Comparison of ENCODE assay signal across 8 cellular contexts in the genomic region with DNA sequence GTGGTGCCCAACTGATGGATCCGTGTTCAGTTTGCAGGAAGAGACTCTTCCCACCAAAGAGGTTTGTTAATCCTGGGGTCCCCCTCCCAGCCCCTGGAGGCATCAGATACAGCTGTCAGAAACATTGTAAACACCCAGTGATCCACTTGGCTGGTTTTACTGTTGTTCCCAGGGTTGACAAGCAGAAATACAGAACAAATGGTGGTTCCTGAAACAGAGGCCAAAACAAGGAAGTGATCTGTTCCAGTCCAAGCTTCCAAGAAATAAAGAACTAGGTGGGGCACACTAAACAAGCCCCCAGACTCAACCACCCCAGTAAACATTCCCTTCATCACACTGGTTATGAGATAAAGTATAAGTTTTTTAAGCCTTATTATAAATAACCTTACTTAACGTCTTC. TPM values are rescaled to one million over a fixed set of nuclear protein-coding genes. Genes with fewer than 3 reads are reported as not detected.
A peak's percentile ranks its signal among the peaks of the same experiment; 100 is the strongest.
DNase-seq lines count a peak whose midpoint lies in the region; ATAC-seq and TF ChIP-seq lines count a peak whose summit lies in the region.

No MANE protein-coding gene starts in this region.

- no peak overlapping the region for H2BK15ac ChIP-seq in IMR-90 (ENCODE audit: low read depth, low read length)

- BruUV-seq in IMR-90 (replicated peaks; lab: Mats Ljungman, UMichigan) (no TSS peak), mammary epithelial cell (replicated peaks; lab: Mats Ljungman, UMichigan) (no TSS peak)

- peak overlapping the region; percentile 53 to 83 (median 72) for H3K4me3 ChIP-seq in BLaER1 treated with 17β-estradiol and CSF1 and Interleukin-3, amounts not matched to agents 10 nM and 100 nM
- H3K4me3 ChIP-seq in IMR-90 (ENCODE audit: insufficient read depth, low read depth, low read length): no peak overlapping the region
- peak overlapping the region in 2 of 3 experiments; percentile 48 to 68 for H3K4me3 ChIP-seq in mammary epithelial cell (replicated peaks in 1 of 3; ENCODE audit: insufficient read depth in 1 of 3, low read depth in 2 of 3, low read length in 3 of 3)
- H3K4me3 ChIP-seq in tibial nerve: peak overlapping the region in 2 of 4 donors; percentile 65 to 73

- TF ChIP-seq EP300 in tibial nerve (IDR thresholded peaks at IDR 0.05): no peak

- WGBS in IMR-90 (ENCODE audit: extremely low coverage in 2 of 2, insufficient read length in 1 of 2), 2 experiments: no CpG with 5 or more reads among the region's 2 CpGs
- 0% methylated on average over 2 of the region's 2 CpGs for WGBS in mammary epithelial cell (ENCODE audit: low coverage, missing lambda C conversion rate)
- 27 to 34% methylated on average over 2 of the region's 2 CpGs for WGBS in tibial nerve, 2 donors

- POLR2A ChIA-PET in IMR-90 (lab: Charles Lee; ENCODE audit: unreplicated experiment): no interaction called here

- TF ChIP-seq RAD21 in IMR-90 (IDR thresholded peaks at IDR 0.05; ENCODE audit: low read length): no peak

- no peak overlapping the region for H3K18ac ChIP-seq in IMR-90 (ENCODE audit: low read depth, low read length)

- no peak for DNase-seq in IMR-90
- DNase-seq in mammary epithelial cell: no peak
- no peak for DNase-seq in nephron progenitor cell
- DNase-seq in activated gamma-delta T cell treated with Interleukin-2 at 50 U/mL for 16 hours: no peak
- no peak for DNase-seq in tibial nerve (ENCODE audit: low spot score in 2 of 2)
- DNase-seq in NCI-H2171 treated with DMSO at 0.1 percent for 48 hours (lab: John Stamatoyannopoulos, UW): no peak

- peak overlapping the region; percentile 42 to 79 (median 72) for H3K4me2 ChIP-seq in BLaER1 treated with 17β-estradiol and CSF1 and Interleukin-3, amounts not matched to agents 10 nM and 100 nM
- H3K4me2 ChIP-seq in IMR-90 (ENCODE audit: low read depth, low read length) (peak overlapping the region; percentile 80), mammary epithelial cell (ENCODE audit: insufficient read depth, low read depth, low read length) (peak overlapping the region; percentile 57)

- peaks cover 19 to 35% (median 29%) of the 10 kb centered on the region in 11 experiments for H3K9me3 ChIP-seq in BLaER1 treated with 17β-estradiol and CSF1 and Interleukin-3, amounts not matched to agents 10 nM and 100 nM (replicated peaks in 1 of 11)
- H3K9me3 ChIP-seq in IMR-90 (ENCODE audit: control insufficient read depth, insufficient read depth, low read length) (no peaks in the 10 kb centered on the region), mammary epithelial cell (replicated peaks; ENCODE audit: insufficient read depth, low read length) (peaks cover under 1% of the 10 kb centered on the region), tibial nerve (no peaks in the 10 kb centered on the region)

- peaks cover 6 to 68% (median 44%) of the 10 kb centered on the region in 11 experiments; a peak in 19 of 22 replicates for H3K27me3 ChIP-seq in BLaER1 treated with 17β-estradiol and CSF1 and Interleukin-3, amounts not matched to agents 10 nM and 100 nM
- H3K27me3 ChIP-seq in IMR-90 (ENCODE audit: control insufficient read depth, insufficient read depth, low read length) (no peaks in the 10 kb centered on the region), mammary epithelial cell (ENCODE audit: insufficient read depth, low read length) (no peaks in the 10 kb centered on the region), tibial nerve (no peaks in the 10 kb centered on the region)

- H4K91ac ChIP-seq in IMR-90 (ENCODE audit: insufficient read depth, low read depth, low read length): no peak overlapping the region

- H2AK5ac ChIP-seq in IMR-90 (ENCODE audit: low read depth, low read length): no peak overlapping the region

- H3K56ac ChIP-seq in IMR-90 (ENCODE audit: extremely low read depth, insufficient read depth, low read length): no peak overlapping the region

- CTCF ChIA-PET in IMR-90 (lab: Yijun Ruan, JAX): no interaction called here
- CTCF ChIA-PET in mammary epithelial cell (lab: Charles Lee; ENCODE audit: low non-redundant PET): no interaction called here

- H2AFZ ChIP-seq in IMR-90 (replicated peaks; ENCODE audit: low read length, poor library complexity) (no peak overlapping the region), mammary epithelial cell (ENCODE audit: low read depth, low read length) (no peak overlapping the region)

- peak overlapping the region; percentile 53 for H2BK5ac ChIP-seq in IMR-90 (ENCODE audit: low read depth, low read length, poor library complexity, severe bottlenecking)

- ATAC-seq in IMR-90 (ENCODE audit: low read depth): no peak
- no peak for ATAC-seq in HG03342 (IDR thresholded peaks at IDR 0.05; ENCODE audit: unreplicated experiment)

- H3K27ac ChIP-seq in BLaER1 treated with 17β-estradiol and CSF1 and Interleukin-3, amounts not matched to agents 10 nM and 100 nM: peak overlapping the region in 9 of 11 experiments; percentile 13 to 94 (median 91); a peak in 17 of 22 replicates
- H3K27ac ChIP-seq in IMR-90 (ENCODE audit: insufficient read depth, low read length): 0 out of 2 replicates have a peak overlapping the region, but pooled peaks have one; percentile 4
- H3K27ac ChIP-seq in mammary epithelial cell (ENCODE audit: insufficient read depth, low read depth, low read length): peak overlapping the region; percentile 7
- H3K27ac ChIP-seq in tibial nerve: peak overlapping the region in 2 of 4 donors; percentile 85 to 94

- TF ChIP-seq CTCF in IMR-90 (conservative IDR thresholded peaks at IDR 0.05; ENCODE audit: low read depth, low read length) (no peak), mammary epithelial cell (conservative IDR thresholded peaks at IDR 0.05 in 1 of 2, IDR thresholded peaks at IDR 0.05 in 1 of 2; ENCODE audit: extremely low read depth in 1 of 2, insufficient read depth in 1 of 2, low read depth in 1 of 2, low read length in 2 of 2) (no peak), nephron progenitor cell (IDR thresholded peaks at IDR 0.05) (no peak), tibial nerve (IDR thresholded peaks at IDR 0.05) (no peak)

- no peak overlapping the region for H2BK120ac ChIP-seq in IMR-90 (ENCODE audit: low read depth, low read length)

- no peak overlapping the region for H3K23ac ChIP-seq in IMR-90 (ENCODE audit: low read depth, low read length)

- intact Hi-C loops in IMR-90 (cut with micrococcal nuclease): no loop called here
- intact Hi-C loops in mammary epithelial cell (cut with micrococcal nuclease): no loop called here

- H4K20me1 ChIP-seq in BLaER1 treated with 17β-estradiol and CSF1 and Interleukin-3, amounts not matched to agents 10 nM and 100 nM: no peaks in the 10 kb centered on the region
- H4K20me1 ChIP-seq in IMR-90 (ENCODE audit: insufficient read depth, low read length) (no peaks in the 10 kb centered on the region), mammary epithelial cell (ENCODE audit: insufficient read depth, low read length) (no peaks in the 10 kb centered on the region)

- H3K79me2 ChIP-seq in mammary epithelial cell (ENCODE audit: insufficient read depth, low read length): peaks cover 35% of the 10 kb centered on the region

- H3K9me1 ChIP-seq in IMR-90 (ENCODE audit: insufficient read depth, low read length): no peaks in the 10 kb centered on the region

- peaks cover 41% of the 10 kb centered on the region for H3K36me3 Mint-ChIP-seq in nephron progenitor cell (ENCODE audit: low read depth)

- no peak overlapping the region for H4K8ac ChIP-seq in IMR-90 (ENCODE audit: low read depth in 2 of 2, low read length in 2 of 2)

- no peak overlapping the region for H3K4ac ChIP-seq in IMR-90 (ENCODE audit: low read depth, low read length)

- no peak overlapping the region for H3K14ac ChIP-seq in IMR-90 (replicated peaks; ENCODE audit: low read depth, low read length)

- H3K79me1 ChIP-seq in IMR-90 (ENCODE audit: low read depth in 1 of 2, low read length in 2 of 2): no peaks in the 10 kb centered on the region

- H2AK9ac ChIP-seq in IMR-90 (replicated peaks; ENCODE audit: low read depth, low read length, poor library complexity): no peak overlapping the region

- H3K36me3 ChIP-seq in BLaER1 treated with 17β-estradiol and CSF1 and Interleukin-3, amounts not matched to agents 10 nM and 100 nM: peaks cover 0 to 6% (median 0%) of the 10 kb centered on the region in 11 experiments; a peak in 3 of 22 replicates
- no peaks in the 10 kb centered on the region for H3K36me3 ChIP-seq in IMR-90 (ENCODE audit: control insufficient read depth, insufficient read depth, low read length)
- H3K36me3 ChIP-seq in mammary epithelial cell (ENCODE audit: insufficient read depth, low read length): no peaks in the 10 kb centered on the region
- H3K36me3 ChIP-seq in tibial nerve: no peaks in the 10 kb centered on the region

- H3K27me3 Mint-ChIP-seq in nephron progenitor cell (ENCODE audit: low read depth, poor library complexity): no peaks in the 10 kb centered on the region

- TF ChIP-seq POLR2A in IMR-90 (IDR thresholded peaks at IDR 0.05; ENCODE audit: low read depth, low read length) (no peak), tibial nerve (IDR thresholded peaks at IDR 0.05) (no peak)

- H4K5ac ChIP-seq in IMR-90 (ENCODE audit: low read depth, low read length): no peak overlapping the region

- peaks cover 0 to 7% (median 5%) of the 10 kb centered on the region in 10 experiments; a peak in 12 of 20 replicates for H3K4me1 ChIP-seq in BLaER1 treated with 17β-estradiol and CSF1 and Interleukin-3, amounts not matched to agents 10 nM and 100 nM
- H3K4me1 ChIP-seq in IMR-90 (ENCODE audit: control insufficient read depth, insufficient read depth, low read length): no peaks in the 10 kb centered on the region
- no peaks in the 10 kb centered on the region for H3K4me1 ChIP-seq in mammary epithelial cell (ENCODE audit: insufficient read depth, low read length)
- H3K4me1 ChIP-seq in tibial nerve: peaks cover 0 to 4% (median 0%) of the 10 kb centered on the region in 4 donors

- H3K9me3 Mint-ChIP-seq in nephron progenitor cell: peaks cover 58% of the 10 kb centered on the region

- peak overlapping the region; percentile 22 for H3K27ac Mint-ChIP-seq in nephron progenitor cell

- no peak overlapping the region for H2BK20ac ChIP-seq in IMR-90 (ENCODE audit: low read depth, low read length)

- H3K4me3 Mint-ChIP-seq in nephron progenitor cell: peak overlapping the region; percentile 92

- dilution Hi-C loops in IMR-90 (cut with HindIII; ENCODE audit: low sequenced_read_pairs, unreplicated experiment): no loop called here
- dilution Hi-C loops in mammary epithelial cell (cut with HindIII; ENCODE audit: low sequenced_read_pairs): no loop called here

- peaks cover 9% of the 10 kb centered on the region for H3K4me1 Mint-ChIP-seq in nephron progenitor cell

- H3K9ac ChIP-seq in BLaER1 treated with 17β-estradiol and CSF1 and Interleukin-3, amounts not matched to agents 10 nM and 100 nM: peak overlapping the region in 10 of 11 experiments; percentile 29 to 94 (median 88); a peak in 15 of 22 replicates
- H3K9ac ChIP-seq in IMR-90 (ENCODE audit: low read depth, low read length) (0 out of 2 replicates have a peak overlapping the region, but pooled peaks have one; percentile 97), mammary epithelial cell (ENCODE audit: insufficient read depth, low read length) (no peak overlapping the region)

- in situ Hi-C loops in IMR-90 (cut with MboI; ENCODE audit: low sequenced_read_pairs): no loop called here
- in situ Hi-C loops in mammary epithelial cell (cut with MboI; ENCODE audit: low sequenced_read_pairs in 2 of 2): no loop called here

RNA-seq across cellular contexts. Expression of a gene that starts 1.1 kb away (rescaled TPM):
- total RNA-seq in IMR-90 (2012; rRNA removed) (0.18 and 0.28 TPM in 2 replicates), mammary epithelial cell (1 to 10 TPM; 1.0 to 1.2 TPM), tibial nerve (1 to 10 TPM in 2 of 4 donors, under 1 TPM in 2; 0.84 to 1.8 (median 1.00) TPM)
- polyA plus RNA-seq in IMR-90 (2012; rRNA removed) (0.32 TPM in 2 replicates), mammary epithelial cell (0.43 TPM)
- 0.15 TPM in 2 replicates for polyA plus RNA-seq in IMR-90 (2012; cell fraction: cytosol; rRNA removed)
- 0.58 and 1.4 TPM in 2 replicates for polyA plus RNA-seq in IMR-90 (2012; cell fraction: nucleus; rRNA removed; ENCODE audit: low replicate concordance)
- polyA minus RNA-seq in mammary epithelial cell: 0.72 TPM

RNA-seq across cellular contexts. Expression of a gene that starts 1.4 kb away (rescaled TPM):
- total RNA-seq in IMR-90 (2012; rRNA removed) (14.2 and 20.4 TPM in 2 replicates), mammary epithelial cell (10 to 100 TPM; 13.3 to 20.3 TPM), tibial nerve (10 to 100 TPM; 12.4 to 39.5 (median 25.8) TPM)
- polyA plus RNA-seq in IMR-90 (2012; rRNA removed) (7.2 and 10.9 TPM in 2 replicates), mammary epithelial cell (11.1 TPM)
- 2.9 and 3.9 TPM in 2 replicates for polyA plus RNA-seq in IMR-90 (2012; cell fraction: cytosol; rRNA removed)
- polyA plus RNA-seq in IMR-90 (2012; cell fraction: nucleus; rRNA removed; ENCODE audit: low replicate concordance): 2.1 and 9.5 TPM in 2 replicates
- polyA minus RNA-seq in mammary epithelial cell: 15.5 TPM
